1 cellular context compared by ENCODE assay signal in the genomic region with DNA sequence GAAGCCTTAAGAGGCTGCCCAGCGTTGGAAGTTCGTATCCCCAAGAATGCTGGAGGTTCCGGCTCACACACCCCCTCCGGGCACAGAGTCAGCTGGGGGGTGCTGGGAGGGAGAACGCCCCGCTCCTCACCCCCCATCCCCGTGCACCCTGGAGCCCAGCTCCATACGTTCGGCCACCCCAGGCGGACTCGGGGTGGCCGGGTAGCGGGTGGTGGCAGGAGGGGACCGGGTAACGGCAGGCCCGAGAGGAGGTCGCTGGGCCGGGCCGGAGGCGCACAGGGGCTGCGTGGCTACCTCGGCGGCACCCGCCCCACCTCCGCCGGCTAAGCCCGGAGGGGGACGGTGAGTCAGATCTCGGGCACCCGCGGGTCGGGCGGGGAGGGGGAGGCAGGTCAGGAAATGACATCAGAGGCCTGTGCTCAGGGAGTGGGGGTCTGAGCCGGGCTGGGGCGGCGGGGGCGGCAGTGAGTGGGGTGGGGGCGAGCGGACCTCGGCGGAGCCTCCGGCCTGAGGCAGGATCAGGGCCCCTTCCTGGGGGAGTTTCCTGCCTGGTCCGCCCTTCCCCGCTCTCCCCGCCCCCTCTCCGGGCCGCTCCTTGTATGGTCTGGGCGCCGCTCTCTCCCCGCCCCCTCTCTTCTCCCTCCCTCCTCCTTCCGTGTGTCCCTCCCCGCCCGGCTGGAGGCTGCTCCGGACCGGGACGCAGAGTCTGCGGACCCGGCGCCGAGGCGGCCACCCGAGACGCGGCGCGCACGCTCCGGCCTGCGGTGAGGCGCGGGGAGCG.
TF ChIP-seq lines count a peak whose summit lies in the region.

ZYX (plus strand) TSS at position 700 of the 781 bp plus-strand sequence. CDS start 227 bp downstream, outside the sequence.

TF ChIP-seq in HEK293, 187 proteins besides CTCF, POLR2A, EP300 and RAD21 (continued from another document and continues in another):
- TF ChIP-seq BCL11A (tag by site-specific recombination; IDR thresholded peaks at IDR 0.05; ENCODE audit: low read depth) (no peak; the same call in 1 of the 2 replicates), ZNF76 (tag by site-specific recombination; IDR thresholded peaks at IDR 0.05; ENCODE audit: borderline replicate concordance, low read depth) (0 out of 2 replicates have a peak, but pooled peaks have one; percentile 46), KLF8 (tag by site-specific recombination; IDR thresholded peaks at IDR 0.05) (peak; percentile 87), SP7 (tag by site-specific recombination; IDR thresholded peaks at IDR 0.05) (peak; percentile 76), ZNF777 (tag by site-specific recombination; IDR thresholded peaks at IDR 0.05; ENCODE audit: borderline replicate concordance) (0 out of 2 replicates have a peak, but pooled peaks have one; percentile 62), ZNF266 (tag by site-specific recombination; IDR thresholded peaks at IDR 0.05; ENCODE audit: low read depth) (no peak), ZBTB44 (tag by site-specific recombination; IDR thresholded peaks at IDR 0.05) (no peak), OSR2 (tag by site-specific recombination; IDR thresholded peaks at IDR 0.05) (peak; percentile 79), ZNF513 (tag by site-specific recombination; IDR thresholded peaks at IDR 0.05) (no peak), ZNF23 (tag by site-specific recombination; IDR thresholded peaks at IDR 0.05; ENCODE audit: borderline replicate concordance) (no peak), ZNF549 (tag by site-specific recombination; IDR thresholded peaks at IDR 0.05) (no peak), ZNF670 (tag by site-specific recombination; IDR thresholded peaks at IDR 0.05; ENCODE audit: low read depth) (no peak), ZNF16 (tag by site-specific recombination; IDR thresholded peaks at IDR 0.05; ENCODE audit: low read depth) (no peak), TSHZ1 (tag by site-specific recombination; IDR thresholded peaks at IDR 0.05; ENCODE audit: borderline replicate concordance) (peak; percentile 28; the same call in 1 of the 2 replicates), GLIS1 (tag by site-specific recombination; IDR thresholded peaks at IDR 0.05) (peak; percentile 81), ZXDB (tag by site-specific recombination; IDR thresholded peaks at IDR 0.05) (peak; percentile 76; the same call in 1 of the 2 replicates), ZNF10 (tag by site-specific recombination; IDR thresholded peaks at IDR 0.05) (no peak), ZFP69B (tag by site-specific recombination; IDR thresholded peaks at IDR 0.05) (no peak), HOXC10 (CRISPR knock-in tag; IDR thresholded peaks at IDR 0.05) (no peak), IKZF3 (tag by site-specific recombination; IDR thresholded peaks at IDR 0.05) (peak; percentile 48; the same call in 1 of the 2 replicates), HOXA7 (CRISPR knock-in tag; IDR thresholded peaks at IDR 0.05; ENCODE audit: borderline replicate concordance) (no peak), ZNF202 (tag by site-specific recombination; IDR thresholded peaks at IDR 0.05; ENCODE audit: borderline replicate concordance) (no peak), ZNF433 (tag by site-specific recombination; IDR thresholded peaks at IDR 0.05; ENCODE audit: low read depth) (no peak), ZNF155 (tag by site-specific recombination; IDR thresholded peaks at IDR 0.05) (no peak), ZNF791 (tag by site-specific recombination; IDR thresholded peaks at IDR 0.05) (0 out of 2 replicates have a peak, but pooled peaks have one; percentile 33), KLF9 (tag by site-specific recombination; IDR thresholded peaks at IDR 0.05; ENCODE audit: low read depth) (peak; percentile 54), ZNF133 (tag by site-specific recombination; IDR thresholded peaks at IDR 0.05) (no peak), ZNF629 (tag by site-specific recombination; IDR thresholded peaks at IDR 0.05) (peak; percentile 72), ZSCAN16 (tag by site-specific recombination; IDR thresholded peaks at IDR 0.05) (no peak), KLF1 (tag by site-specific recombination; IDR thresholded peaks at IDR 0.05) (peak; percentile 70), ZNF423 (tag by site-specific recombination; IDR thresholded peaks at IDR 0.05) (peak; percentile 41; the same call in 1 of the 2 replicates), OVOL3 (tag by site-specific recombination; IDR thresholded peaks at IDR 0.05) (peak; percentile 25; the same call in 1 of the 2 replicates), ZNF335 (tag by site-specific recombination; conservative IDR thresholded peaks at IDR 0.05) (peak; percentile 78), ZNF561 (tag by site-specific recombination; IDR thresholded peaks at IDR 0.05; ENCODE audit: borderline replicate concordance) (0 out of 2 replicates have a peak, but pooled peaks have one; percentile 57), TCF7L2 (IDR thresholded peaks at IDR 0.05; ENCODE audit: borderline replicate concordance, low read depth, low read length) (no peak), ZNF302 (tag by site-specific recombination; IDR thresholded peaks at IDR 0.05; ENCODE audit: low read depth) (no peak), ZNF639 (tag by site-specific recombination; IDR thresholded peaks at IDR 0.05) (no peak), GLIS2 (tag by site-specific recombination; IDR thresholded peaks at IDR 0.05) (peak; percentile 99), AEBP2 (tag by site-specific recombination; IDR thresholded peaks at IDR 0.05; ENCODE audit: borderline replicate concordance) (no peak), SP3 (tag by site-specific recombination; IDR thresholded peaks at IDR 0.05) (peak; percentile 81), ZNF19 (tag by site-specific recombination; IDR thresholded peaks at IDR 0.05; ENCODE audit: low read depth) (no peak)
- TF ChIP-seq, protein P1, sequence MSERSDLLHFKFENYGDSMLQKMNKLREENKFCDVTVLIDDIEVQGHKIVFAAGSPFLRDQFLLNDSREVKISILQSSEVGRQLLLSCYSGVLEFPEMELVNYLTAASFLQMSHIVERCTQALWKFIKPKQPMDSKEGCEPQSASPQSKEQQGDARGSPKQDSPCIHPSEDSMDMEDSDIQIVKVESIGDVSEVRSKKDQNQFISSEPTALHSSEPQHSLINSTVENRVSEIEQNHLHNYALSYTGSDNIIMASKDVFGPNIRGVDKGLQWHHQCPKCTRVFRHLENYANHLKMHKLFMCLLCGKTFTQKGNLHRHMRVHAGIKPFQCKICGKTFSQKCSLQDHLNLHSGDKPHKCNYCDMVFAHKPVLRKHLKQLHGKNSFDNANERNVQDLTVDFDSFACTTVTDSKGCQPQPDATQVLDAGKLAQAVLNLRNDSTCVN (tag by site-specific recombination; optimal IDR thresholded peaks at IDR 0.05): peak; percentile 83
- TF ChIP-seq, protein P2, sequence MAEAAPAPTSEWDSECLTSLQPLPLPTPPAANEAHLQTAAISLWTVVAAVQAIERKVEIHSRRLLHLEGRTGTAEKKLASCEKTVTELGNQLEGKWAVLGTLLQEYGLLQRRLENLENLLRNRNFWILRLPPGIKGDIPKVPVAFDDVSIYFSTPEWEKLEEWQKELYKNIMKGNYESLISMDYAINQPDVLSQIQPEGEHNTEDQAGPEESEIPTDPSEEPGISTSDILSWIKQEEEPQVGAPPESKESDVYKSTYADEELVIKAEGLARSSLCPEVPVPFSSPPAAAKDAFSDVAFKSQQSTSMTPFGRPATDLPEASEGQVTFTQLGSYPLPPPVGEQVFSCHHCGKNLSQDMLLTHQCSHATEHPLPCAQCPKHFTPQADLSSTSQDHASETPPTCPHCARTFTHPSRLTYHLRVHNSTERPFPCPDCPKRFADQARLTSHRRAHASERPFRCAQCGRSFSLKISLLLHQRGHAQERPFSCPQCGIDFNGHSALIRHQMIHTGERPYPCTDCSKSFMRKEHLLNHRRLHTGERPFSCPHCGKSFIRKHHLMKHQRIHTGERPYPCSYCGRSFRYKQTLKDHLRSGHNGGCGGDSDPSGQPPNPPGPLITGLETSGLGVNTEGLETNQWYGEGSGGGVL (tag by site-specific recombination; IDR thresholded peaks at IDR 0.05): peak; percentile 98
- TF ChIP-seq, protein P3, sequence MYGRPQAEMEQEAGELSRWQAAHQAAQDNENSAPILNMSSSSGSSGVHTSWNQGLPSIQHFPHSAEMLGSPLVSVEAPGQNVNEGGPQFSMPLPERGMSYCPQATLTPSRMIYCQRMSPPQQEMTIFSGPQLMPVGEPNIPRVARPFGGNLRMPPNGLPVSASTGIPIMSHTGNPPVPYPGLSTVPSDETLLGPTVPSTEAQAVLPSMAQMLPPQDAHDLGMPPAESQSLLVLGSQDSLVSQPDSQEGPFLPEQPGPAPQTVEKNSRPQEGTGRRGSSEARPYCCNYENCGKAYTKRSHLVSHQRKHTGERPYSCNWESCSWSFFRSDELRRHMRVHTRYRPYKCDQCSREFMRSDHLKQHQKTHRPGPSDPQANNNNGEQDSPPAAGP (tag by site-specific recombination; IDR thresholded peaks at IDR 0.05): peak; percentile 80
- TF ChIP-seq, protein P4, sequence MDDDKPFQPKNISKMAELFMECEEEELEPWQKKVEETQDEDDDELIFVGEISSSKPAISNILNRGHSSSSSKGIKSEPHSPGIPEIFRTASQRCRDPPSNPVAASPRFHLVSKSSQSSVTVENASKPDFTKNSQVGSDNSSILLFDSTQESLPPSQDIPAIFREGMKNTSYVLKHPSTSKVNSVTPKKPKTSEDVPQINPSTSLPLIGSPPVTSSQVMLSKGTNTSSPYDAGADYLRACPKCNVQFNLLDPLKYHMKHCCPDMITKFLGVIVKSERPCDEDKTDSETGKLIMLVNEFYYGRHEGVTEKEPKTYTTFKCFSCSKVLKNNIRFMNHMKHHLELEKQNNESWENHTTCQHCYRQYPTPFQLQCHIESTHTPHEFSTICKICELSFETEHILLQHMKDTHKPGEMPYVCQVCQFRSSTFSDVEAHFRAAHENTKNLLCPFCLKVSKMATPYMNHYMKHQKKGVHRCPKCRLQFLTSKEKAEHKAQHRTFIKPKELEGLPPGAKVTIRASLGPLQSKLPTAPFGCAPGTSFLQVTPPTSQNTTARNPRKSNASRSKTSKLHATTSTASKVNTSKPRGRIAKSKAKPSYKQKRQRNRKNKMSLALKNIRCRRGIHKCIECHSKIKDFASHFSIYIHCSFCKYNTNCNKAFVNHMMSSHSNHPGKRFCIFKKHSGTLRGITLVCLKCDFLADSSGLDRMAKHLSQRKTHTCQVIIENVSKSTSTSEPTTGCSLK (tag by site-specific recombination; IDR thresholded peaks at IDR 0.05): no peak
